In the genomic region with DNA sequence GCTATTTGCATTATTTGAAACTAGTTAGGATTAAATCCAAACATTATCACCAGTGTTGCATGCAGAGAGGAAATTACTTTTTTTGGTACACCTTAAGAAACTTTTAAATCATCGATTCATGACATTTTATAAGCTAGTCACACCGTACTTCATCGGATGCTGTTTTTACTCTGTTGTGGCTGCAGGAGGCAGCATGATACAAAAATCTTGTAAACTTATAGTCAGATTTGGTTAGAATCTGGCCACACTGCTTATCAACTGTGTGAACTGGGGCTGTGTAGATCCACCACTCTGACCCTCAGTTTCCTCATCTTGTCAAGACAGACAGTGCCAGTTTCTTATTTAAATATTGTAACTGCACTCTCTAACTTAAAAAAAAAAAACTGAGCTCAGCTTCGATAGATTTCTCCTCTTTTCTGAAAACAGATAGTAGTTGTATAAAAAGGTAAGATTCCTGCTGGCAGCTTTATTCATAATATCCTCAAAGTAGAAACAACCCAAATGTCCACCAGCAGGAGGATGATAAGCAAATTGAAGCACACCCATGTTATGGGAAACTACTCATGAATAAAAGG, we compare ENCODE assay signal across 8 cellular contexts.
DNase-seq lines count a peak whose midpoint lies in the region; ATAC-seq and TF ChIP-seq lines count a peak whose summit lies in the region.

No MANE protein-coding gene starts in this region.

- H3K27me3 ChIP-seq in hepatocyte (no peaks in the 10 kb centered on the region), uterus (no peaks in the 10 kb centered on the region)

- H3K27ac ChIP-seq in hepatocyte = no peak overlapping the region
- H3K27ac ChIP-seq in uterus = no peak overlapping the region

- H3K4me3 ChIP-seq in WI38 (ENCODE audit: low read depth, low read length) (no peak overlapping the region), hepatocyte (no peak overlapping the region), uterus (no peak overlapping the region)

- 67% methylated on average over 4 of the region's 4 CpGs for whole genome bisulfite sequencing in hepatocyte (ENCODE audit: low lambda C conversion rate, missing lambda C conversion rate)

- H3K9me3 ChIP-seq in hepatocyte (ENCODE audit: low read depth) (no peaks in the 10 kb centered on the region), uterus (no peaks in the 10 kb centered on the region)

- DNase-seq in Right ventricle myocardium inferior (ENCODE audit: missing footprints) (no peak), cardiac septum (ENCODE audit: low spot score) (no peak), hepatocyte (ENCODE audit: low spot score) (peak; percentile 17), uterus (no peak), SHP77 treated with DMSO at 0.1 percent for 48 hours (lab: John Stamatoyannopoulos, UW) (no peak), NCI-H226 (no peak)

- no peaks in the 10 kb centered on the region for H3K4me1 ChIP-seq in hepatocyte (ENCODE audit: insufficient read depth)
- no peaks in the 10 kb centered on the region for H3K4me1 ChIP-seq in uterus

- H3K9me2 ChIP-seq in hepatocyte (replicated peaks; ENCODE audit: insufficient read depth) = no peaks in the 10 kb centered on the region

- H3K36me3 ChIP-seq in hepatocyte (replicated peaks; ENCODE audit: insufficient read depth, low read depth) (no peaks in the 10 kb centered on the region), uterus (no peaks in the 10 kb centered on the region)

- H4K20me1 ChIP-seq in hepatocyte (ENCODE audit: insufficient read depth, poor library complexity, severe bottlenecking) = no peaks in the 10 kb centered on the region

- no peaks in the 10 kb centered on the region for H3K79me2 ChIP-seq in hepatocyte

- H2AFZ ChIP-seq in hepatocyte = no peak overlapping the region

- H3K4me2 ChIP-seq in hepatocyte = no peak overlapping the region

- intact Hi-C loops in Right ventricle myocardium inferior (cut with DNase I) = loop anchor here (2.0 to 5.0 kb wide), 2 partner anchors 117 to 399 kb away; no protein-coding TSS in a partner anchor
- intact Hi-C loops in cardiac septum (cut with DNase I) = no loop called here
- intact Hi-C loops in uterus (cut with DNase I; ENCODE audit: low total_unique reads) = no loop called here

- peak; percentile 42 for ATAC-seq in Right ventricle myocardium inferior
- ATAC-seq in GM18861 (IDR thresholded peaks at IDR 0.05; ENCODE audit: unreplicated experiment) = no peak

- peak; percentile 35; the same call in 1 of the 2 replicates for TF ChIP-seq CTCF in WI38 (IDR thresholded peaks at IDR 0.05; ENCODE audit: low read depth, low read length)
- TF ChIP-seq CTCF in hepatocyte (IDR thresholded peaks at IDR 0.05; ENCODE audit: poor library complexity) = peak; percentile 61
- TF ChIP-seq CTCF in uterus (IDR thresholded peaks at IDR 0.05) = peak; percentile 9 to 62 (median 37)

- no peak for TF ChIP-seq POLR2A in uterus (IDR thresholded peaks at IDR 0.05)
